Comparison of ENCODE assay signal across 13 cellular contexts in the genomic region with DNA sequence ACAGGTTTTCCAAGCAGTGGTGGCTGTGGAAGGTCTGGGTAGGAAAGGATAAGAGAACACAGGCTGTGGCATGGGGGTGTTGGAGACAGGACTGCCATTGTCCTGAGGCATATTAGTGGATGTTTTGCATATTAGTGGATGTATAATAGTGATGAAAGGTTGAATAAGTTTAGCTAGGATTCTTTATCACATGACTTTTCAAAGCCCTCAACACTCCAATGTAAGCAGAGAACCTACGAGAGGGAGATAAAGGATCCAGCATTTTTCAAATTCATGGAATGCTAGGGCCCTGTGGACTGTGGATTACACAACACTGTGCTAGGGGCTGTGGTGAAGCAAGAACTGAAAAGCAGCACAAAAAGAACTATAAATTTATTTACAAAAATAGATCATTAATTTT.
DNase-seq lines count a peak whose midpoint lies in the region; ATAC-seq and TF ChIP-seq lines count a peak whose summit lies in the region.
"Had no signal": no experiment of that assay in that cellular context is flagged by ENCODE, and none has a peak within 500 bp of the region (broad histone marks: within the 10 kb centered on the region; RNA-seq: fewer than 3 reads in every experiment).

No MANE protein-coding gene starts in this region.

- H3K27me3 ChIP-seq in testis, result no peaks in the 10 kb centered on the region

- intact Hi-C loops in testis (cut with DNase I; ENCODE audit: low total_unique reads), result no loop called here

- H3K4me3 ChIP-seq in fibroblast of the aortic adventitia (ENCODE audit: low read depth, low read length) (no peak overlapping the region), retinal pigment epithelial cell (ENCODE audit: low read length) (peak overlapping the region; percentile 6), testis (no peak overlapping the region)
- H3K4me3 ChIP-seq: skin epidermis had no signal

- H3K4me1 ChIP-seq in testis, result no peaks in the 10 kb centered on the region

- TF ChIP-seq CTCF in fibroblast of the aortic adventitia (IDR thresholded peaks at IDR 0.05; ENCODE audit: insufficient read depth, low read length), result no peak
- no peak for TF ChIP-seq CTCF in retinal pigment epithelial cell (conservative IDR thresholded peaks at IDR 0.05; ENCODE audit: low read depth, low read length)
- no peak for TF ChIP-seq CTCF in testis (IDR thresholded peaks at IDR 0.05)

- no peak for ATAC-seq in GM18861 (IDR thresholded peaks at IDR 0.05; ENCODE audit: unreplicated experiment)
- ATAC-seq: naive thymus-derived CD8-positive, alpha-beta T cell had no signal

- H3K36me3 ChIP-seq in testis (ENCODE audit: low read depth, missing control alignments), result no peaks in the 10 kb centered on the region

- 56% methylated on average over 1 of the region's 1 CpG for WGBS in testis, 2 donors

- no peak overlapping the region for H3K27ac ChIP-seq in testis
- H3K27ac ChIP-seq: skin epidermis had no signal

- DNase-seq in ELR (ENCODE audit: low read depth) (peak; percentile 31), NCI-H226 (peak; percentile 91), fibroblast of the aortic adventitia (ENCODE audit: low read depth) (peak; percentile 93), retinal pigment epithelial cell (ENCODE audit: low read depth) (peak; percentile 73), testis (no peak), NCI-H774 (lab: John Stamatoyannopoulos, UW) (no peak)
- DNase-seq: activated CD4-positive, alpha-beta T cell treated with anti-CD3 and anti-CD28 coated beads for 1 hour; activated naive CD8-positive, alpha-beta T cell treated with anti-CD3 and anti-CD28 coated beads for 36 hours; naive thymus-derived CD8-positive, alpha-beta T cell; NCI-H1105 treated with DMSO at 0.1 percent for 48 hours; NCI-H510A had no signal

- no peaks in the 10 kb centered on the region for H3K9me3 ChIP-seq in testis

- no peak for TF ChIP-seq POLR2A in testis (IDR thresholded peaks at IDR 0.05)

Comparison
In these comparisons a context has a peak if more than half of its experiments do, and no peak if none do; other contexts are left out.
1. DNase-seq: peak in ELR (single experiment), NCI-H226 (single experiment), fibroblast of the aortic adventitia (single experiment) and retinal pigment epithelial cell (single experiment); none in testis (single experiment) and NCI-H774 (single experiment).